In the genomic region with DNA sequence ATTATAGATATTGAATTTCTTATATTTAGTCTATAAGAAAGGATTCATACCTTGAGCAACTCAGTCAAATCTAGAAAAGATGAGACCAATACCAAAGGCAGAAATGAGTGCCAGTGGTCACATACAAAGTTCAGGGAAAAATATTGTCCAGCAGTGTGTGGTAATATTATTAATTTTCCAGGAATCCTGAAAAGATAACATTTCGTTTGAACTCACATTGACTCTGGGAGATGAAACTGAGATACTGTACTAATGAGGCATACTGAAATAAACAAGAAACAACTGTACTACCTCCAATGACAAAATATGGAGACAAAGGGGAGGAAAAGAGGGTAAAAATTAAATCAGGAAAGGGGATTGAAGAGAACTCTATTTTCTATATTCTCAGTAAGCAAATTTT, we compare ENCODE assay signal across 3 cellular contexts.
"Had no signal": no experiment of that assay in that cellular context is flagged by ENCODE, and none has a peak within 500 bp of the region (broad histone marks: within the 10 kb centered on the region; RNA-seq: fewer than 3 reads in every experiment).

No MANE protein-coding gene starts in this region.

- DNase-seq: GDM1, GF-D8 had no signal

- H3K4me3 ChIP-seq: GM12878 had no signal

- ATAC-seq: GM12878 had no signal
